Comparison of ENCODE assay signal across 29 cellular contexts in genomic region chr21:41776778-41777177, GRCh38. TPM values are rescaled to one million over a fixed set of nuclear protein-coding genes. Genes with fewer than 3 reads are reported as not detected.
"Had no signal": no experiment of that assay in that cellular context is flagged by ENCODE, and none has a peak within 500 bp of the region (broad histone marks: within the 10 kb centered on the region; RNA-seq: fewer than 3 reads in every experiment).

No MANE protein-coding gene starts in this region.

- H3K27ac ChIP-seq: esophagus muscularis mucosa, gastroesophageal sphincter, heart left ventricle, hepatocyte, neural progenitor cell, right atrium auricular region, stomach, tibial nerve, upper lobe of left lung had no signal

- H2AFZ ChIP-seq: hepatocyte, neural progenitor cell had no signal

- H3K9ac ChIP-seq: neural progenitor cell had no signal

- H3K9me3 ChIP-seq: esophagus muscularis mucosa, gastroesophageal sphincter, heart left ventricle, prostate gland, right atrium auricular region, stomach, tibial nerve, upper lobe of left lung had no signal

- ATAC-seq: foreskin keratinocyte; gastroesophageal sphincter; heart left ventricle; left lobe of liver; naive thymus-derived CD4-positive, alpha-beta T cell; sciatic nerve; stimulated activated effector memory CD8-positive, alpha-beta T cell treated with anti-CD3 and anti-CD28 coated beads, Interleukin-12 subunit alpha, Interleukin-12 subunit beta, amount 100 ng/mL, for 72 hours had no signal

- H3K4me3 ChIP-seq: coronary artery, esophagus muscularis mucosa, gastroesophageal sphincter, heart left ventricle, hepatocyte, lung, neural progenitor cell, prostate gland, right atrium auricular region, smooth muscle cell, stomach, tibial nerve, upper lobe of left lung had no signal

- H3K27me3 ChIP-seq: foreskin keratinocyte, hepatocyte had no signal

- DNase-seq: dermis blood vessel endothelial cell; effector memory CD4-positive, alpha-beta T cell; foreskin keratinocyte; heart left ventricle; kidney; mesenchymal stem cell; midbrain; naive thymus-derived CD4-positive, alpha-beta T cell; stimulated activated CD4-positive, alpha-beta T cell treated with anti-CD3 and anti-CD28 coated beads, Interleukin-2, amount 100 ng/mL, for 24 hours; stimulated activated CD4-positive, alpha-beta T cell treated with anti-CD3 and anti-CD28 coated beads, Interleukin-4, amount 100 ng/mL, for 24 hours; stimulated activated naive CD4-positive, alpha-beta T cell treated with Interleukin-2 at 50 U/mL for 16 hours had no signal

- H3K79me2 ChIP-seq: hepatocyte had no signal

- H3K4me1 ChIP-seq: prostate gland had no signal

- H3K36me3 ChIP-seq: esophagus muscularis mucosa, gastroesophageal sphincter, heart left ventricle, neural progenitor cell, prostate gland, right atrium auricular region, stomach, tibial nerve, upper lobe of left lung had no signal

- H3K4me2 ChIP-seq: hepatocyte, neural progenitor cell, smooth muscle cell had no signal

RNA-seq across cellular contexts. Expression of gene RIPK4, which starts 9.9 kb away (rescaled TPM):
- total RNA-seq: endothelial cell of umbilical vein, temporal lobe had no signal
- polyA plus RNA-seq: endothelial cell of umbilical vein, fibroblast of lung had no signal
